9 cellular contexts compared by ENCODE assay signal in the genomic region with DNA sequence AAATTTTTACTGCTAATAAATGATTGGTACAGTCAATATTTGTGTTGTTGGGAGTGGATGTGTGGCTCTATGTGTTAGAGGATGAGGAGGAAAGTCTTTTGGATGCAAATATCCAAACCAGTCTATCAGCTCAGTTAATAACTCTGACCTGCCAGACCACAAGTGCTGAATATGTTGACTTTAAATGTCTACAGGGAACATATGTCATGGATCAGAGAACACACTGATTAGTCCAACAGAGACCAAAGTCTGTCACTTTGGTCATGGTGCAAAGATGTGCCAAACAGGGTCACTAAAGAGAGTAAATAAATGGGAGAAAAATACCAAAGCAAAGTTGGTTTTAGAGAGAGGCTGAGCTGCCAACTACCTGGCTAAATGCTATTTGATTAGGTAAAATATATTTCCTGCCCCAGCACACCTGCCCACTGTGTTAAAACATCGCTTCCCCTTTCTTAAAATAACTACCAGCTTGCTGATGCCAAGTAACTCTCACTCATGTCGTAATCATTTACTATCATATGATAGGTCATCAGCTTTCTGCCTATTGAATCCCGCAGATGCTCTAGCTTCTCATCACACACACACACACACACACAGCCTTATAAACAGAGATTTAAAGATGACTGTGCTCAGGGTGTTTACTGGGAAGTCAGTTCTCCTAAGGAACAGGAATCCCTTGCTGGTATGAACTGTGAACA.
DNase-seq lines count a peak whose midpoint lies in the region; ATAC-seq and TF ChIP-seq lines count a peak whose summit lies in the region.
"Had no signal": no experiment of that assay in that cellular context is flagged by ENCODE, and none has a peak within 500 bp of the region (broad histone marks: within the 10 kb centered on the region; RNA-seq: fewer than 3 reads in every experiment).

No MANE protein-coding gene starts in this region.

- no peaks in the 10 kb centered on the region for H3K4me1 ChIP-seq in A673 (ENCODE audit: insufficient read depth, low read length, poor library complexity, severe bottlenecking)

- TF ChIP-seq CTCF in A673 (conservative IDR thresholded peaks at IDR 0.05; ENCODE audit: low read depth, low read length), result no peak

- BruUV-seq in A673 (replicated peaks; lab: Mats Ljungman, UMichigan), result no TSS peak

- DNase-seq in Caki2 (ENCODE audit: low read depth), result peak; percentile 4
- peak; percentile 61 for DNase-seq in amniotic epithelial cell (ENCODE audit: low read depth)
- DNase-seq in effector CD8-positive, alpha-beta T cell (lab: John Stamatoyannopoulos, UW), result no peak
- DNase-seq in OCI-M2 (lab: John Stamatoyannopoulos, UW; ENCODE audit: unreplicated experiment), result no peak
- DNase-seq in A673 (ENCODE audit: low spot score), result no peak
- DNase-seq: DMS 273 treated with DMSO at 0.1 percent for 48 hours had no signal

- in situ Hi-C loops in Caki2 (cut with HindIII; ENCODE audit: low pct_unique_long_range_greater_than_20kb, low sequenced_read_pairs), result no loop called here

- H3K27me3 ChIP-seq in A673 (replicated peaks; ENCODE audit: insufficient read depth, low read depth, low read length, poor library complexity), result no peaks in the 10 kb centered on the region

- no peak overlapping the region for H3K27ac ChIP-seq in A673 (ENCODE audit: low read depth, low read length, poor library complexity, severe bottlenecking)

- no peak overlapping the region for H3K4me3 ChIP-seq in A673 (ENCODE audit: low read depth, low read length, poor library complexity, severe bottlenecking)

- CTCF ChIA-PET in A673 (lab: Charles Lee), result no interaction called here

- H3K36me3 ChIP-seq in A673 (ENCODE audit: insufficient read depth, low read length, poor library complexity, severe bottlenecking), result no peaks in the 10 kb centered on the region

- intact Hi-C loops in A673 (cut with micrococcal nuclease; ENCODE audit: unreplicated experiment), result no loop called here

- no peaks in the 10 kb centered on the region for H3K9me3 ChIP-seq in A673 (ENCODE audit: low read depth, low read length, poor library complexity, severe bottlenecking)

- ATAC-seq in GM19438 (IDR thresholded peaks at IDR 0.05; ENCODE audit: low read depth, unreplicated experiment) (peak; percentile 23), HG03558 (IDR thresholded peaks at IDR 0.05; ENCODE audit: extremely low read depth, unreplicated experiment) (peak; percentile 19), HG02852 (IDR thresholded peaks at IDR 0.05; ENCODE audit: unreplicated experiment) (no peak)

- POLR2A ChIA-PET in A673 (lab: Charles Lee; ENCODE audit: low non-redundant PET), result no interaction called here

Comparison
In these comparisons a context has a peak if more than half of its experiments do, and no peak if none do; other contexts are left out.
1. DNase-seq: peak in Caki2 (single experiment) and amniotic epithelial cell (single experiment); none in effector CD8-positive, alpha-beta T cell (single experiment), OCI-M2 (single experiment) and A673 (single experiment).